ENCODE assay signal across 1 cellular context in genomic region chr2:21650566-21650965, GRCh38.
A peak's percentile ranks its signal among the peaks of the same experiment; 100 is the strongest.
TF ChIP-seq lines count a peak whose summit lies in the region.

No MANE protein-coding gene starts in this region.

TF ChIP-seq in IMR-90, 13 proteins besides CTCF, POLR2A, EP300 and RAD21:
- TF ChIP-seq ELK1 (IDR thresholded peaks at IDR 0.05; ENCODE audit: borderline replicate concordance, low read depth, low read length) (no peak), NFE2L2 (IDR thresholded peaks at IDR 0.05; ENCODE audit: low read depth, low read length) (peak; percentile 41; the same call in 1 of the 2 replicates)
